ENCODE assay signal across 1 cellular context in the genomic region with DNA sequence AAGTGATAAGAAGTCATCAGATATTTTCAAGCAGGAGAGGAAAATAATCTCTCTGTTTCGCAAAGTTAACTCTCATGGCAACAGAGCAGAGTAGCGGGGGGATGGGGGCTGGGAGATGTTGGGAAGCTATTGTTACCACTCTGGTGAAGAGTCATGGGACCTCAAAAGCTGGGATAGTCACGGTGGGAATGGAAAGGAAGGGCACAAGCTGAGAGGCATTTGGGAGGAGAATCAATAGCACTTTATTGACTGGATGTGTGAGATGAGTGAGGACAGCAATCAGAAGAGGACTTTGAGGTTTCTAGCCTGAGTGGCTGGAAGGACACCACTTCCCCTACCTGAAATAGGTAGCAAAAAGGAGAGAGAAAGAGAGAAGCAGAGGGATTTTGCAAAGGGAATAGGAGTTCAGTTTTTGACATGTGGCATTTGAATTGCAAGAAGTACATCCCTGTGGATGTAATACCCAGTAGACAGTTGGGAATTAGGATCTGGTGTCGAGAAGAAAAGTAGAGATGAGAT.
TF ChIP-seq lines count a peak whose summit lies in the region.

No MANE protein-coding gene starts in this region.

TF ChIP-seq in IMR-90, 13 proteins besides CTCF, POLR2A, EP300 and RAD21:
- TF ChIP-seq FOS (IDR thresholded peaks at IDR 0.05; ENCODE audit: low read depth, low read length) (no peak), CHD1 (IDR thresholded peaks at IDR 0.05; ENCODE audit: low read depth, low read length) (no peak), NFE2L2 (IDR thresholded peaks at IDR 0.05; ENCODE audit: low read depth, low read length) (no peak), BHLHE40 (IDR thresholded peaks at IDR 0.05; ENCODE audit: low read depth, low read length) (no peak), RFX5 (IDR thresholded peaks at IDR 0.05; ENCODE audit: low read depth, low read length) (no peak), RCOR1 (IDR thresholded peaks at IDR 0.05; ENCODE audit: insufficient replicate concordance, low read length) (no peak), MXI1 (IDR thresholded peaks at IDR 0.05; ENCODE audit: borderline replicate concordance, low read depth, low read length) (no peak), SMC3 (IDR thresholded peaks at IDR 0.05; ENCODE audit: low read depth, low read length) (no peak; the same call in 1 of the 2 replicates), MAZ (IDR thresholded peaks at IDR 0.05; ENCODE audit: borderline replicate concordance, low read depth, low read length) (no peak), CEBPB (IDR thresholded peaks at IDR 0.05; ENCODE audit: low read depth, low read length) (no peak), ELK1 (IDR thresholded peaks at IDR 0.05; ENCODE audit: borderline replicate concordance, low read depth, low read length) (no peak), MAFK (IDR thresholded peaks at IDR 0.05; ENCODE audit: low read depth, low read length) (no peak)
- TF ChIP-seq, protein P1, sequence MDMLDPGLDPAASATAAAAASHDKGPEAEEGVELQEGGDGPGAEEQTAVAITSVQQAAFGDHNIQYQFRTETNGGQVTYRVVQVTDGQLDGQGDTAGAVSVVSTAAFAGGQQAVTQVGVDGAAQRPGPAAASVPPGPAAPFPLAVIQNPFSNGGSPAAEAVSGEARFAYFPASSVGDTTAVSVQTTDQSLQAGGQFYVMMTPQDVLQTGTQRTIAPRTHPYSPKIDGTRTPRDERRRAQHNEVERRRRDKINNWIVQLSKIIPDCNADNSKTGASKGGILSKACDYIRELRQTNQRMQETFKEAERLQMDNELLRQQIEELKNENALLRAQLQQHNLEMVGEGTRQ (IDR thresholded peaks at IDR 0.05; ENCODE audit: low read depth, low read length) = no peak
TF ChIP-seq in IMR-90: peak in this region for 0.
